In the genomic region with DNA sequence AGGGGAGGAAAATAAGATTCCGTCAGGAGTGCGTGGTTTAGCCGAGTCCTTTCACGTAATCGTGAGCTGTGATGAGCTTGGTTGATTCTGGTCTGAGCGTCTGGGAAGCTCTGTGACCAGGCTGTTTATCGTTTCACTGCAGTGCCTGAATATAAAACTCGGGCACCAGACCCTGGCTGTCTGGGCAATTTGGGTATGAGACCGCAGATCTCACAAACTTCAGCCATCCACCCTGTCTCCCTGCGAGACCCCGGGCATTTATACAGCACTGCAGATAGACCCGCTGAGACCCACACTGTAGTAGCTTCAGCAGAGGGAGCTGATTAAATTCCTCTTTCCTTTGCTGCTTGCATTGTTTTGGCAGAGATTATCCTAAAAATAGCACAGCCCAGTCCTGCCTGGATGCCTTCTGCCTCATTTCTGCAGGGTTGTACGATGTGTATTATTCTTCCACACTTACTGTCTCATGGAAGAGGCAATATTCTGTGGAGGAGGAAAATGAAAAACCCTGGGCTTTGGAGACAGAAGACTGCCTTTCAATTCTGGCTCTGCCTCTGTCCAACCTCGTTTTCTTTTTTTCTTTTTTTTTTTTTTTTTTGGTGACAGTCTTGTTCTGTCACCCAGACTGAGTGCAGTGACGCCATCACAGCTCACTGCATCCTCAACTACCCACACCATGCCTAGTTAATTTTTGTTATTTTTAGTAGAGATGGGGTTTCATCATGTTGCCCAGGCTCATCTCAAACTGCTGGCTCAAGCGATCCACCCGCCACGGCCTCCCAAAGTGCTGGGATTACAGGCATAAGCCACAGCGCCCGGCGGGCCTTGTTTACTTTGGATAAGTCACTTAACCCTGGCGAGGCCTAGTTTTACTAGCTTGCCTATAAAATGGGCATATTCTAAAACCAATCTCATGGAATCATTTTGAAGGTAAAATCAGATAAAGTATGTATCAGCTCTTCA, we compare ENCODE assay signal across 12 cellular contexts.
DNase-seq lines count a peak whose midpoint lies in the region; ATAC-seq and FAIRE-seq lines count a peak whose summit lies in the region.
"Had no signal": no experiment of that assay in that cellular context is flagged by ENCODE, and none has a peak within 500 bp of the region (broad histone marks: within the 10 kb centered on the region; RNA-seq: fewer than 3 reads in every experiment).

No MANE protein-coding gene starts in this region.

- ATAC-seq in left ventricle myocardium superior, result peak; percentile 92
- ATAC-seq: activated CD8-positive, alpha-beta memory T cell treated with anti-CD3 and anti-CD28 coated beads, Interleukin-2, amount 10 ng/mL, durations not matched to agents 7 days and 5 days; naive thymus-derived CD8-positive, alpha-beta T cell had no signal

- intact Hi-C loops in left ventricle myocardium superior (cut with micrococcal nuclease), result no loop called here

- no peaks in the 10 kb centered on the region for H3K4me1 ChIP-seq in small intestine (ENCODE audit: control insufficient read depth in 2 of 2, insufficient read depth in 1 of 2, low read depth in 1 of 2, low read length in 1 of 2)

- WGBS in small intestine, 3 donors, result 51 to 65% (median 59%) methylated on average over 22 of the region's 22 CpGs

- H3K27me3 ChIP-seq in small intestine (ENCODE audit: control insufficient read depth in 2 of 2, insufficient read depth in 2 of 2, low read length in 2 of 2), result no peaks in the 10 kb centered on the region

- DNase-seq in Ammon's horn (ENCODE audit: low spot score), result peak; percentile 50
- DNase-seq in amniotic stem cell (lab: John Stamatoyannopoulos, UW), result peak; percentile 8
- DNase-seq in left ventricle myocardium superior, result peak; percentile 41
- peak; percentile 52 for DNase-seq in renal cortical epithelial cell (ENCODE audit: low read depth)
- DNase-seq in NCI-H1694 (lab: John Stamatoyannopoulos, UW), result no peak
- DNase-seq in stimulated activated CD4-positive, alpha-beta T cell treated with anti-CD3 and anti-CD28 coated beads, Interleukin-1b, Interleukin-23, amount 100 ng/mL, for 48 hours, result no peak
- DNase-seq in small intestine, result no peak
- DNase-seq in NK-92 (lab: John Stamatoyannopoulos, UW; ENCODE audit: unreplicated experiment), result no peak
- DNase-seq: activated CD8-positive, alpha-beta memory T cell treated with anti-CD3 and anti-CD28 coated beads, Interleukin-2, amount 10 ng/mL, durations not matched to agents 7 days and 5 days; naive thymus-derived CD8-positive, alpha-beta T cell had no signal

- no peak overlapping the region for H3K4me3 ChIP-seq in small intestine (ENCODE audit: low read depth in 1 of 2, low read length in 2 of 2)
- H3K4me3 ChIP-seq: SK-N-MC had no signal

- no peaks in the 10 kb centered on the region for H3K9me3 ChIP-seq in small intestine (ENCODE audit: control insufficient read depth, low read depth)

- no peaks in the 10 kb centered on the region for H3K36me3 ChIP-seq in small intestine (ENCODE audit: control insufficient read depth in 2 of 2, insufficient read depth in 2 of 2, low read length in 2 of 2)

- no peak for FAIRE-seq in small intestine (lab: Jason Lieb, UNC)
- FAIRE-seq: endometrium had no signal

- no peak overlapping the region for H3K27ac ChIP-seq in small intestine (ENCODE audit: low read depth in 1 of 2, low read length in 1 of 2)
- H3K27ac ChIP-seq: SK-N-MC had no signal

Comparison
In these comparisons a context has a peak if more than half of its experiments do, and no peak if none do; other contexts are left out.
1. DNase-seq: peak in Ammon's horn (single experiment), amniotic stem cell (single experiment), left ventricle myocardium superior (single experiment) and renal cortical epithelial cell (single experiment); none in NCI-H1694 (single experiment), stimulated activated CD4-positive, alpha-beta T cell treated with anti-CD3 and anti-CD28 coated beads, Interleukin-1b, Interleukin-23, amount 100 ng/mL, for 48 hours (single experiment), small intestine (single experiment) and NK-92 (single experiment).